Comparison of ENCODE assay signal across 1 cellular context in genomic region chr2:216115224-216115582, GRCh38.
TF ChIP-seq lines count a peak whose summit lies in the region.

No MANE protein-coding gene starts in this region.

TF ChIP-seq in H1, 55 proteins besides CTCF, POLR2A, EP300 and RAD21:
- no peak for TF ChIP-seq E2F6 (IDR thresholded peaks at IDR 0.05)
- TF ChIP-seq MAX (IDR thresholded peaks at IDR 0.05), result no peak
- no peak for TF ChIP-seq SIRT6 (IDR thresholded peaks at IDR 0.05; ENCODE audit: low read length)
- no peak for TF ChIP-seq ATF2 (IDR thresholded peaks at IDR 0.05; ENCODE audit: low read length)
- TF ChIP-seq FOSL1 (IDR thresholded peaks at IDR 0.05; ENCODE audit: insufficient read depth, low read depth, low read length), result no peak
- TF ChIP-seq BACH1 (IDR thresholded peaks at IDR 0.05; ENCODE audit: low read length), result no peak
- no peak for TF ChIP-seq BRCA1 (IDR thresholded peaks at IDR 0.05; ENCODE audit: low read depth, low read length)
- TF ChIP-seq MAFK (IDR thresholded peaks at IDR 0.05; ENCODE audit: low read depth, low read length), result no peak
- TF ChIP-seq RNF2 (IDR thresholded peaks at IDR 0.05; ENCODE audit: borderline replicate concordance, low read depth, low read length, missing control alignments, poor library complexity, severe bottlenecking), result no peak
- no peak; the same call in 1 of the 2 replicates for TF ChIP-seq POLR2AphosphoS5 (IDR thresholded peaks at IDR 0.05; ENCODE audit: low read depth, low read length)
- TF ChIP-seq EGR1 (IDR thresholded peaks at IDR 0.05; ENCODE audit: borderline replicate concordance, low read depth, low read length), result no peak
